21 cellular contexts compared by ENCODE assay signal in genomic region chr6:775863-776262, GRCh38.
A peak's percentile ranks its signal among the peaks of the same experiment; 100 is the strongest.
DNase-seq lines count a peak whose midpoint lies in the region; ATAC-seq, FAIRE-seq and TF ChIP-seq lines count a peak whose summit lies in the region.
"Had no signal": no experiment of that assay in that cellular context is flagged by ENCODE, and none has a peak within 500 bp of the region (broad histone marks: within the 10 kb centered on the region; RNA-seq: fewer than 3 reads in every experiment).

No MANE protein-coding gene starts in this region.

- H3K36me3 ChIP-seq in HEK293 (ENCODE audit: control insufficient read depth in 2 of 2, insufficient read depth in 1 of 2, low read length in 2 of 2) (no peaks in the 10 kb centered on the region), bronchial epithelial cell (ENCODE audit: control insufficient read depth, insufficient read depth, low read length) (no peaks in the 10 kb centered on the region), upper lobe of left lung (no peaks in the 10 kb centered on the region)
- H3K36me3 ChIP-seq: BLaER1, HAP-1 had no signal

- intact Hi-C loops in CD4-positive, alpha-beta T cell (cut with DNase I, micrococcal nuclease), result no loop called here

- no peak overlapping the region for H3K27ac Mint-ChIP-seq in CD4-positive, alpha-beta T cell
- H3K27ac Mint-ChIP-seq: B cell; CD4-positive, CD25-positive, alpha-beta regulatory T cell; CD8-positive, alpha-beta memory T cell had no signal

- DNase-seq in NCI-H2029 (lab: John Stamatoyannopoulos, UW) (peak; percentile 42), bronchial epithelial cell (ENCODE audit: low read depth) (peak; percentile 13), upper lobe of left lung (no peak)
- DNase-seq in CD4-positive, alpha-beta T cell, result no peak
- DNase-seq: CD4-positive, CD25-positive, alpha-beta regulatory T cell; CD8-positive, alpha-beta memory T cell; DMS 273 treated with DMSO at 0.1 percent for 48 hours; DMS79; EL; GF-D8; GOT3 had no signal

- H3K36me3 Mint-ChIP-seq in CD4-positive, alpha-beta T cell (ENCODE audit: low read depth), result no peaks in the 10 kb centered on the region
- H3K36me3 Mint-ChIP-seq: CD4-positive, CD25-positive, alpha-beta regulatory T cell had no signal

- H3K4me3 Mint-ChIP-seq in CD4-positive, alpha-beta T cell, result no peak overlapping the region
- H3K4me3 Mint-ChIP-seq: B cell; CD4-positive, CD25-positive, alpha-beta regulatory T cell; CD8-positive, alpha-beta memory T cell had no signal

- no peaks in the 10 kb centered on the region for H3K27me3 ChIP-seq in bronchial epithelial cell (ENCODE audit: control insufficient read depth, insufficient read depth, low read length)
- H3K27me3 ChIP-seq in upper lobe of left lung, result no peaks in the 10 kb centered on the region
- peaks cover 3% of the 10 kb centered on the region for H3K27me3 ChIP-seq in CD4-positive, alpha-beta T cell (ENCODE audit: control insufficient read depth, insufficient read depth, low read length)
- H3K27me3 ChIP-seq: BLaER1 had no signal

- H3K4me1 ChIP-seq in HEK293 (ENCODE audit: control insufficient read depth, insufficient read depth, low read length) (no peaks in the 10 kb centered on the region), upper lobe of left lung (peaks cover 0 to 6% (median 2%) of the 10 kb centered on the region in 4 donors)
- H3K4me1 ChIP-seq: BLaER1, HAP-1 had no signal

- no peak for ATAC-seq in upper lobe of left lung (ENCODE audit: low FRiP score in 2 of 2)
- ATAC-seq in CD4-positive, alpha-beta T cell (ENCODE audit: poor library complexity), result no peak
- no peak for ATAC-seq in GM19463 (IDR thresholded peaks at IDR 0.05; ENCODE audit: unreplicated experiment)

- TF ChIP-seq EP300 in upper lobe of left lung (IDR thresholded peaks at IDR 0.05), result no peak

- no peak for TF ChIP-seq POLR2A in upper lobe of left lung (IDR thresholded peaks at IDR 0.05)

- H3K9me3 Mint-ChIP-seq in CD4-positive, alpha-beta T cell, result no peaks in the 10 kb centered on the region

- 45 to 59% methylated on average over 5 of the region's 5 CpGs for WGBS in upper lobe of left lung, 2 donors

- POLR2A ChIA-PET in HEK293 (lab: Yijun Ruan, JAX), result no interaction called here
- POLR2A ChIA-PET in CD4-positive, alpha-beta T cell (lab: Charles Lee), result no interaction called here

- H3K27ac ChIP-seq in HEK293 (ENCODE audit: extremely low read depth, low read depth, low read length) (no peak overlapping the region), upper lobe of left lung (peak overlapping the region in 3 of 4 donors; percentile 4 to 63 (median 12))
- no peak overlapping the region for H3K27ac ChIP-seq in CD4-positive, alpha-beta T cell (ENCODE audit: low read depth, low read length)
- H3K27ac ChIP-seq: BLaER1, C4-2B had no signal

- no peak for FAIRE-seq in bronchial epithelial cell (lab: Jason Lieb, UNC)
- FAIRE-seq: D721Med, GM12891, GM18507, H54 had no signal

- H3K9me3 ChIP-seq in HEK293 (ENCODE audit: control insufficient read depth, insufficient read depth, low read depth, low read length) (no peaks in the 10 kb centered on the region), upper lobe of left lung (no peaks in the 10 kb centered on the region)
- no peaks in the 10 kb centered on the region for H3K9me3 ChIP-seq in CD4-positive, alpha-beta T cell (ENCODE audit: control insufficient read depth, low read length)
- H3K9me3 ChIP-seq: BLaER1, HAP-1 had no signal

- CTCF ChIA-PET in HEK293 (lab: Yijun Ruan, JAX), result interaction anchor here (0.6 to 1.4 kb wide), 5 partner anchors 9 to 605 kb away, joined by 3 to 8 read pairs (median 4); no protein-coding TSS in a partner anchor
- CTCF ChIA-PET in CD4-positive, alpha-beta T cell (lab: Charles Lee), result no interaction called here

- H3K27me3 Mint-ChIP-seq in CD4-positive, alpha-beta T cell, result peaks cover 14% of the 10 kb centered on the region

- no peak overlapping the region for H3K4me3 ChIP-seq in HEK293 (ENCODE audit: low read depth, low read length)
- H3K4me3 ChIP-seq in bronchial epithelial cell (ENCODE audit: low read depth, low read length), result no peak overlapping the region
- no peak overlapping the region for H3K4me3 ChIP-seq in upper lobe of left lung
- H3K4me3 ChIP-seq: BLaER1, HAP-1 had no signal

- no peaks in the 10 kb centered on the region for H3K4me1 Mint-ChIP-seq in CD4-positive, alpha-beta T cell (ENCODE audit: low read depth)
- H3K4me1 Mint-ChIP-seq: B cell; CD4-positive, CD25-positive, alpha-beta regulatory T cell; CD8-positive, alpha-beta memory T cell had no signal

- TF ChIP-seq CTCF in HEK293 (tag by site-specific recombination; IDR thresholded peaks at IDR 0.05), result no peak
- TF ChIP-seq CTCF in bronchial epithelial cell (IDR thresholded peaks at IDR 0.05; ENCODE audit: insufficient read depth, low read length, severe bottlenecking), result no peak
- TF ChIP-seq CTCF in upper lobe of left lung (IDR thresholded peaks at IDR 0.05), result no peak
- TF ChIP-seq CTCF in CD4-positive, alpha-beta T cell (IDR thresholded peaks at IDR 0.05), result no peak

TF ChIP-seq in HEK293, 187 proteins besides CTCF, POLR2A, EP300 and RAD21:
- TF ChIP-seq FEZF1 (tag by site-specific recombination; IDR thresholded peaks at IDR 0.05), result no peak
- TF ChIP-seq GFI1B (tag by site-specific recombination; IDR thresholded peaks at IDR 0.05), result no peak
- TF ChIP-seq ZNF514 (tag by site-specific recombination; IDR thresholded peaks at IDR 0.05), result no peak
- no peak for TF ChIP-seq TRIM28 (IDR thresholded peaks at IDR 0.05; ENCODE audit: borderline replicate concordance, low read length)
- TF ChIP-seq ZNF2 (tag by site-specific recombination; IDR thresholded peaks at IDR 0.05), result no peak
- no peak for TF ChIP-seq EGR2 (tag by site-specific recombination; IDR thresholded peaks at IDR 0.05; ENCODE audit: low read depth)
- no peak for TF ChIP-seq SP3 (tag by site-specific recombination; IDR thresholded peaks at IDR 0.05)
- 0 out of 2 replicates have a peak, but pooled peaks have one; percentile 23 for TF ChIP-seq ZNF335 (tag by site-specific recombination; conservative IDR thresholded peaks at IDR 0.05)
- TF ChIP-seq, protein P1, sequence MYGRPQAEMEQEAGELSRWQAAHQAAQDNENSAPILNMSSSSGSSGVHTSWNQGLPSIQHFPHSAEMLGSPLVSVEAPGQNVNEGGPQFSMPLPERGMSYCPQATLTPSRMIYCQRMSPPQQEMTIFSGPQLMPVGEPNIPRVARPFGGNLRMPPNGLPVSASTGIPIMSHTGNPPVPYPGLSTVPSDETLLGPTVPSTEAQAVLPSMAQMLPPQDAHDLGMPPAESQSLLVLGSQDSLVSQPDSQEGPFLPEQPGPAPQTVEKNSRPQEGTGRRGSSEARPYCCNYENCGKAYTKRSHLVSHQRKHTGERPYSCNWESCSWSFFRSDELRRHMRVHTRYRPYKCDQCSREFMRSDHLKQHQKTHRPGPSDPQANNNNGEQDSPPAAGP (tag by site-specific recombination; IDR thresholded peaks at IDR 0.05), result no peak
- no peak for TF ChIP-seq OVOL3 (tag by site-specific recombination; IDR thresholded peaks at IDR 0.05)
- TF ChIP-seq, protein P2, sequence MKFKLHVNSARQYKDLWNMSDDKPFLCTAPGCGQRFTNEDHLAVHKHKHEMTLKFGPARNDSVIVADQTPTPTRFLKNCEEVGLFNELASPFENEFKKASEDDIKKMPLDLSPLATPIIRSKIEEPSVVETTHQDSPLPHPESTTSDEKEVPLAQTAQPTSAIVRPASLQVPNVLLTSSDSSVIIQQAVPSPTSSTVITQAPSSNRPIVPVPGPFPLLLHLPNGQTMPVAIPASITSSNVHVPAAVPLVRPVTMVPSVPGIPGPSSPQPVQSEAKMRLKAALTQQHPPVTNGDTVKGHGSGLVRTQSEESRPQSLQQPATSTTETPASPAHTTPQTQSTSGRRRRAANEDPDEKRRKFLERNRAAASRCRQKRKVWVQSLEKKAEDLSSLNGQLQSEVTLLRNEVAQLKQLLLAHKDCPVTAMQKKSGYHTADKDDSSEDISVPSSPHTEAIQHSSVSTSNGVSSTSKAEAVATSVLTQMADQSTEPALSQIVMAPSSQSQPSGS (tag by site-specific recombination; IDR thresholded peaks at IDR 0.05; ENCODE audit: low read depth), result peak; percentile 82; the same call in 1 of the 2 replicates

Comparison
In these comparisons a context has a peak if more than half of its experiments do, and no peak if none do; other contexts are left out.
1. H3K27ac ChIP-seq: peak in upper lobe of left lung (3 of 4); none in HEK293 (single experiment) and CD4-positive, alpha-beta T cell (single experiment).
2. DNase-seq: peak in NCI-H2029 (single experiment) and bronchial epithelial cell (single experiment); none in upper lobe of left lung (0 of 2) and CD4-positive, alpha-beta T cell (0 of 10).